In genomic region chr18:8153887-8154583, GRCh38 we compare ENCODE assay signal across 16 cellular contexts.
A peak's percentile ranks its signal among the peaks of the same experiment; 100 is the strongest.
DNase-seq lines count a peak whose midpoint lies in the region; ATAC-seq and TF ChIP-seq lines count a peak whose summit lies in the region.
"Had no signal": no experiment of that assay in that cellular context is flagged by ENCODE, and none has a peak within 500 bp of the region (broad histone marks: within the 10 kb centered on the region; RNA-seq: fewer than 3 reads in every experiment).

No MANE protein-coding gene starts in this region.

- H3K4me3 Mint-ChIP-seq in stimulated activated naive CD8-positive, alpha-beta T cell treated with anti-CD3 and anti-CD28 coated beads, Interleukin-15, amount 100 ng/mL, for 72 hours = no peak overlapping the region
- H3K4me3 Mint-ChIP-seq: endodermal cell had no signal

- H3K27me3 ChIP-seq in kidney epithelial cell (ENCODE audit: control insufficient read depth, insufficient read depth, low read length) = no peaks in the 10 kb centered on the region
- H3K27me3 ChIP-seq: pancreas, tibial artery had no signal

- DNase-seq in AG08395 (ENCODE audit: low spot score) = peak; percentile 87
- peak; percentile 39 for DNase-seq in HS-27A (ENCODE audit: low read depth)
- peak; percentile 66 for DNase-seq in choroid plexus epithelial cell (ENCODE audit: low read depth)
- DNase-seq in kidney epithelial cell (ENCODE audit: low read depth) = peak; percentile 52
- no peak for DNase-seq in stimulated activated naive CD8-positive, alpha-beta T cell treated with anti-CD3 and anti-CD28 coated beads, Interleukin-15, amount 100 ng/mL, for 72 hours
- no peak for DNase-seq in iPS-NIHi11 (ENCODE audit: low spot score)
- DNase-seq: activated gamma-delta T cell, endodermal cell, hippocampal formation, NCI-H1048, NCI-H2227 treated with DMSO at 0.1 percent for 48 hours, pancreas, tibial artery had no signal

- no peaks in the 10 kb centered on the region for H3K9me3 Mint-ChIP-seq in stimulated activated naive CD8-positive, alpha-beta T cell treated with anti-CD3 and anti-CD28 coated beads, Interleukin-15, amount 100 ng/mL, for 72 hours

- no peak for ATAC-seq in stimulated activated naive CD8-positive, alpha-beta T cell treated with anti-CD3 and anti-CD28 coated beads, Interleukin-15, amount 100 ng/mL, for 72 hours
- no peak for ATAC-seq in GM21390 (IDR thresholded peaks at IDR 0.05; ENCODE audit: unreplicated experiment)
- no peak for ATAC-seq in GM21526 (IDR thresholded peaks at IDR 0.05; ENCODE audit: low FRiP score, unreplicated experiment)
- ATAC-seq: GM12878, pancreas had no signal

- TF ChIP-seq CTCF in choroid plexus epithelial cell (conservative IDR thresholded peaks at IDR 0.05; ENCODE audit: low read depth, low read length) (no peak), kidney epithelial cell (IDR thresholded peaks at IDR 0.05; ENCODE audit: insufficient read depth, low read length, poor library complexity, severe bottlenecking) (no peak)

- peaks cover 2% of the 10 kb centered on the region for H3K36me3 ChIP-seq in kidney epithelial cell (ENCODE audit: control insufficient read depth, insufficient read depth, low read length)
- H3K36me3 ChIP-seq: pancreas had no signal

- no peak overlapping the region for H3K27ac Mint-ChIP-seq in stimulated activated naive CD8-positive, alpha-beta T cell treated with anti-CD3 and anti-CD28 coated beads, Interleukin-15, amount 100 ng/mL, for 72 hours
- H3K27ac Mint-ChIP-seq: endodermal cell had no signal

- H3K4me3 ChIP-seq in choroid plexus epithelial cell (ENCODE audit: low read depth, low read length) (no peak overlapping the region), kidney epithelial cell (ENCODE audit: low read depth, low read length) (no peak overlapping the region)
- H3K4me3 ChIP-seq: GM12878, pancreas, tibial artery had no signal

- no peaks in the 10 kb centered on the region for H3K4me1 Mint-ChIP-seq in stimulated activated naive CD8-positive, alpha-beta T cell treated with anti-CD3 and anti-CD28 coated beads, Interleukin-15, amount 100 ng/mL, for 72 hours

- H3K27me3 Mint-ChIP-seq in stimulated activated naive CD8-positive, alpha-beta T cell treated with anti-CD3 and anti-CD28 coated beads, Interleukin-15, amount 100 ng/mL, for 72 hours = no peaks in the 10 kb centered on the region

Comparison
In these comparisons a context has a peak if more than half of its experiments do, and no peak if none do; other contexts are left out.
1. DNase-seq: peak in AG08395 (single experiment), HS-27A (single experiment), choroid plexus epithelial cell (single experiment) and kidney epithelial cell (single experiment); none in stimulated activated naive CD8-positive, alpha-beta T cell treated with anti-CD3 and anti-CD28 coated beads, Interleukin-15, amount 100 ng/mL, for 72 hours (0 of 2) and iPS-NIHi11 (single experiment).